Comparison of ENCODE assay signal across 2 cellular contexts in the genomic region with DNA sequence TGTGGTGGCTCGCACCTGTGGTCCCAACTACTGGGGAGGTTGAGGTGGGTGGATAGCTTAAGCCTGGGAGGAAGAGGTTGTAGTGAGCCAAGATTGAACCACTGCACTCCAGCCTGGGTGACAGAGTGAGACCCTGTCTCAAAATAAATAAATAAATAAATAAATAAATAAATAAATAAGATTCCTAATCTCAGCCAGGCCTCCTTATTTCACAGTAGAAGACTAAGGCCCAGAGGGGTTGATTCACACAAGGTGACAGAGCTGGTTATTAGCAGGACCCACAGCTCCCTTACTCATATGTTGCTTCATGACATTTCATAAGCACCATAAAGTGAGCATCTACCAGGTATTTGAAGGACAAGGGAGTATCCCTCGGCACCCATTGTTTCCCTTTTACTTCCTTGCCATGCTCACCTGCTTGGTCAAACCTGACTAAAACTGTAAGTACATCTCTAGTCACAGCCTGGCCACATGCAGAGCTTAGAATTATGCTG.
TF ChIP-seq lines count a peak whose summit lies in the region.

No MANE protein-coding gene starts in this region.

TF ChIP-seq in SK-N-SH, 30 proteins besides CTCF, POLR2A, EP300 and RAD21 (continued from another document):
- TF ChIP-seq, protein P1, sequence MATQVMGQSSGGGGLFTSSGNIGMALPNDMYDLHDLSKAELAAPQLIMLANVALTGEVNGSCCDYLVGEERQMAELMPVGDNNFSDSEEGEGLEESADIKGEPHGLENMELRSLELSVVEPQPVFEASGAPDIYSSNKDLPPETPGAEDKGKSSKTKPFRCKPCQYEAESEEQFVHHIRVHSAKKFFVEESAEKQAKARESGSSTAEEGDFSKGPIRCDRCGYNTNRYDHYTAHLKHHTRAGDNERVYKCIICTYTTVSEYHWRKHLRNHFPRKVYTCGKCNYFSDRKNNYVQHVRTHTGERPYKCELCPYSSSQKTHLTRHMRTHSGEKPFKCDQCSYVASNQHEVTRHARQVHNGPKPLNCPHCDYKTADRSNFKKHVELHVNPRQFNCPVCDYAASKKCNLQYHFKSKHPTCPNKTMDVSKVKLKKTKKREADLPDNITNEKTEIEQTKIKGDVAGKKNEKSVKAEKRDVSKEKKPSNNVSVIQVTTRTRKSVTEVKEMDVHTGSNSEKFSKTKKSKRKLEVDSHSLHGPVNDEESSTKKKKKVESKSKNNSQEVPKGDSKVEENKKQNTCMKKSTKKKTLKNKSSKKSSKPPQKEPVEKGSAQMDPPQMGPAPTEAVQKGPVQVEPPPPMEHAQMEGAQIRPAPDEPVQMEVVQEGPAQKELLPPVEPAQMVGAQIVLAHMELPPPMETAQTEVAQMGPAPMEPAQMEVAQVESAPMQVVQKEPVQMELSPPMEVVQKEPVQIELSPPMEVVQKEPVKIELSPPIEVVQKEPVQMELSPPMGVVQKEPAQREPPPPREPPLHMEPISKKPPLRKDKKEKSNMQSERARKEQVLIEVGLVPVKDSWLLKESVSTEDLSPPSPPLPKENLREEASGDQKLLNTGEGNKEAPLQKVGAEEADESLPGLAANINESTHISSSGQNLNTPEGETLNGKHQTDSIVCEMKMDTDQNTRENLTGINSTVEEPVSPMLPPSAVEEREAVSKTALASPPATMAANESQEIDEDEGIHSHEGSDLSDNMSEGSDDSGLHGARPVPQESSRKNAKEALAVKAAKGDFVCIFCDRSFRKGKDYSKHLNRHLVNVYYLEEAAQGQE (IDR thresholded peaks at IDR 0.05; ENCODE audit: low read depth, low read length) = no peak
TF ChIP-seq in SK-N-SH: peak in this region for 0.

TF ChIP-seq in SK-N-SH treated with all-trans-retinoic acid at 6 μM for 48 hours, 23 proteins besides CTCF, POLR2A, EP300 and RAD21 (continued from another document):
- TF ChIP-seq ZFP30 (CRISPR knock-in tag; IDR thresholded peaks at IDR 0.05) (no peak), CSDC2 (CRISPR knock-in tag; IDR thresholded peaks at IDR 0.05) (no peak), ARNTL (CRISPR knock-in tag; IDR thresholded peaks at IDR 0.05; ENCODE audit: borderline replicate concordance, low read depth) (no peak), RARB (CRISPR knock-in tag; IDR thresholded peaks at IDR 0.05) (no peak), ZNF565 (CRISPR knock-in tag; conservative IDR thresholded peaks at IDR 0.05; ENCODE audit: low read depth) (no peak), OSR1 (CRISPR knock-in tag; IDR thresholded peaks at IDR 0.05) (no peak), ESRRG (CRISPR knock-in tag; IDR thresholded peaks at IDR 0.05) (no peak), PPARA (CRISPR knock-in tag; IDR thresholded peaks at IDR 0.05; ENCODE audit: borderline replicate concordance) (no peak)
- TF ChIP-seq, protein P2, sequence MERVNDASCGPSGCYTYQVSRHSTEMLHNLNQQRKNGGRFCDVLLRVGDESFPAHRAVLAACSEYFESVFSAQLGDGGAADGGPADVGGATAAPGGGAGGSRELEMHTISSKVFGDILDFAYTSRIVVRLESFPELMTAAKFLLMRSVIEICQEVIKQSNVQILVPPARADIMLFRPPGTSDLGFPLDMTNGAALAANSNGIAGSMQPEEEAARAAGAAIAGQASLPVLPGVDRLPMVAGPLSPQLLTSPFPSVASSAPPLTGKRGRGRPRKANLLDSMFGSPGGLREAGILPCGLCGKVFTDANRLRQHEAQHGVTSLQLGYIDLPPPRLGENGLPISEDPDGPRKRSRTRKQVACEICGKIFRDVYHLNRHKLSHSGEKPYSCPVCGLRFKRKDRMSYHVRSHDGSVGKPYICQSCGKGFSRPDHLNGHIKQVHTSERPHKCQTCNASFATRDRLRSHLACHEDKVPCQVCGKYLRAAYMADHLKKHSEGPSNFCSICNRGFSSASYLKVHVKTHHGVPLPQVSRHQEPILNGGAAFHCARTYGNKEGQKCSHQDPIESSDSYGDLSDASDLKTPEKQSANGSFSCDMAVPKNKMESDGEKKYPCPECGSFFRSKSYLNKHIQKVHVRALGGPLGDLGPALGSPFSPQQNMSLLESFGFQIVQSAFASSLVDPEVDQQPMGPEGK (CRISPR knock-in tag; IDR thresholded peaks at IDR 0.05; ENCODE audit: borderline replicate concordance) = no peak
- TF ChIP-seq, protein P3, sequence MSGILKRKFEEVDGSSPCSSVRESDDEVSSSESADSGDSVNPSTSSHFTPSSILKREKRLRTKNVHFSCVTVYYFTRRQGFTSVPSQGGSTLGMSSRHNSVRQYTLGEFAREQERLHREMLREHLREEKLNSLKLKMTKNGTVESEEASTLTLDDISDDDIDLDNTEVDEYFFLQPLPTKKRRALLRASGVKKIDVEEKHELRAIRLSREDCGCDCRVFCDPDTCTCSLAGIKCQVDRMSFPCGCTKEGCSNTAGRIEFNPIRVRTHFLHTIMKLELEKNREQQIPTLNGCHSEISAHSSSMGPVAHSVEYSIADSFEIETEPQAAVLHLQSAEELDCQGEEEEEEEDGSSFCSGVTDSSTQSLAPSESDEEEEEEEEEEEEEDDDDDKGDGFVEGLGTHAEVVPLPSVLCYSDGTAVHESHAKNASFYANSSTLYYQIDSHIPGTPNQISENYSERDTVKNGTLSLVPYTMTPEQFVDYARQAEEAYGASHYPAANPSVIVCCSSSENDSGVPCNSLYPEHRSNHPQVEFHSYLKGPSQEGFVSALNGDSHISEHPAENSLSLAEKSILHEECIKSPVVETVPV (CRISPR knock-in tag; IDR thresholded peaks at IDR 0.05) = no peak
TF ChIP-seq in SK-N-SH treated with all-trans-retinoic acid at 6 μM for 48 hours: peak in this region for 0.
